ENCODE assay signal across 25 cellular contexts in genomic region chr9:69500925-69501324, GRCh38.
A peak's percentile ranks its signal among the peaks of the same experiment; 100 is the strongest.
DNase-seq lines count a peak whose midpoint lies in the region; ATAC-seq and TF ChIP-seq lines count a peak whose summit lies in the region.
"Had no signal": no experiment of that assay in that cellular context is flagged by ENCODE, and none has a peak within 500 bp of the region (broad histone marks: within the 10 kb centered on the region; RNA-seq: fewer than 3 reads in every experiment).

No MANE protein-coding gene starts in this region.

- peak overlapping the region; percentile 56 for H3K27ac ChIP-seq in left ventricle myocardium inferior (replicated peaks)
- H3K27ac ChIP-seq: A549; BLaER1 treated with 17β-estradiol and CSF1 and Interleukin-3, amounts not matched to agents 10 nM and 100 nM; SJSA1 had no signal

- H3K4me1 ChIP-seq in left ventricle myocardium inferior: peaks cover 5% of the 10 kb centered on the region
- H3K4me1 ChIP-seq: A549 had no signal

- peaks cover 6% of the 10 kb centered on the region for H3K9me3 Mint-ChIP-seq in activated CD4-positive, alpha-beta T cell treated with anti-CD3 and anti-CD28 coated beads, Interleukin-2, amount 10 ng/mL, durations not matched to agents 24 days and 14 days
- H3K9me3 Mint-ChIP-seq: CD4-positive, alpha-beta T cell had no signal

- peaks cover 17% of the 10 kb centered on the region for H3K4me1 Mint-ChIP-seq in activated CD4-positive, alpha-beta T cell treated with anti-CD3 and anti-CD28 coated beads, Interleukin-2, amount 10 ng/mL, durations not matched to agents 24 days and 14 days
- peaks cover 19% of the 10 kb centered on the region for H3K4me1 Mint-ChIP-seq in T-helper 17 cell

- no peaks in the 10 kb centered on the region for H3K9me3 ChIP-seq in T-helper 17 cell (ENCODE audit: control insufficient read depth, low read length, poor library complexity, severe bottlenecking)
- H3K9me3 ChIP-seq in left ventricle myocardium inferior (replicated peaks): no peaks in the 10 kb centered on the region
- H3K9me3 ChIP-seq: A549, SJSA1 had no signal

- peak; percentile 34 for DNase-seq in activated CD4-positive, alpha-beta T cell treated with anti-CD3 and anti-CD28 coated beads, Interleukin-2, amount 10 ng/mL, durations not matched to agents 24 days and 14 days
- DNase-seq in activated CD4-positive, alpha-beta T cell treated with anti-CD3 and anti-CD28 coated beads for 4 hours: no peak
- DNase-seq in T-helper 17 cell (no peak), left ventricle myocardium inferior (no peak), DMS 273 treated with DMSO at 0.1 percent for 48 hours (lab: John Stamatoyannopoulos, UW) (no peak), superior temporal gyrus (ENCODE audit: extremely low spot score) (no peak)
- DNase-seq: AML-193; CD4-positive, alpha-beta T cell; COR-L47; GF-D8; HCEC 1CT; Kasumi-1; NCI-H1092 treated with DMSO at 0.1 percent for 48 hours; NCI-H1436; NCI-H187; NCI-H345; NCI-H524 treated with DMSO at 0.1 percent for 48 hours; NCI-H82; NK-92 treated with Interleukin-12 subunit alpha and Interleukin-12 subunit beta, amount 100 ng/mL, for 24 hours; PC-3 had no signal

- no peaks in the 10 kb centered on the region for H3K36me3 Mint-ChIP-seq in activated CD4-positive, alpha-beta T cell treated with anti-CD3 and anti-CD28 coated beads, Interleukin-2, amount 10 ng/mL, durations not matched to agents 24 days and 14 days (ENCODE audit: low read depth)
- no peaks in the 10 kb centered on the region for H3K36me3 Mint-ChIP-seq in T-helper 17 cell (ENCODE audit: low read depth)

- H3K4me3 ChIP-seq in left ventricle myocardium inferior: no peak overlapping the region
- H3K4me3 ChIP-seq: A549; BLaER1 treated with 17β-estradiol and CSF1 and Interleukin-3, amounts not matched to agents 10 nM and 100 nM; K562; SJSA1 had no signal

- ATAC-seq in T-helper 17 cell (no peak), GM18868 (IDR thresholded peaks at IDR 0.05; ENCODE audit: unreplicated experiment) (no peak)
- ATAC-seq: A549, K562, PC-3 had no signal

- H3K36me3 ChIP-seq in left ventricle myocardium inferior: no peaks in the 10 kb centered on the region
- H3K36me3 ChIP-seq: BLaER1 treated with 17β-estradiol and CSF1 and Interleukin-3, amounts not matched to agents 10 nM and 100 nM; SJSA1 had no signal

- intact Hi-C loops in activated CD4-positive, alpha-beta T cell treated with anti-CD3 and anti-CD28 coated beads, Interleukin-2, amount 10 ng/mL, durations not matched to agents 24 days and 14 days (cut with micrococcal nuclease): no loop called here
- intact Hi-C loops in left ventricle myocardium inferior (cut with micrococcal nuclease): no loop called here

- H3K4me3 Mint-ChIP-seq in activated CD4-positive, alpha-beta T cell treated with anti-CD3 and anti-CD28 coated beads, Interleukin-2, amount 10 ng/mL, durations not matched to agents 24 days and 14 days: no peak overlapping the region
- no peak overlapping the region for H3K4me3 Mint-ChIP-seq in T-helper 17 cell
- H3K4me3 Mint-ChIP-seq: CD4-positive, alpha-beta T cell had no signal

- TF ChIP-seq CTCF in left ventricle myocardium inferior (IDR thresholded peaks at IDR 0.05; ENCODE audit: borderline replicate concordance): no peak

- no peaks in the 10 kb centered on the region for H3K27me3 ChIP-seq in left ventricle myocardium inferior (ENCODE audit: low read depth)
- H3K27me3 ChIP-seq: BLaER1 treated with 17β-estradiol and CSF1 and Interleukin-3, amounts not matched to agents 10 nM and 100 nM; SJSA1 had no signal

- no peak overlapping the region for H3K27ac Mint-ChIP-seq in activated CD4-positive, alpha-beta T cell treated with anti-CD3 and anti-CD28 coated beads, Interleukin-2, amount 10 ng/mL, durations not matched to agents 24 days and 14 days
- peak overlapping the region; percentile 91 for H3K27ac Mint-ChIP-seq in T-helper 17 cell
- H3K27ac Mint-ChIP-seq: CD4-positive, alpha-beta T cell had no signal

- H3K27me3 Mint-ChIP-seq in activated CD4-positive, alpha-beta T cell treated with anti-CD3 and anti-CD28 coated beads, Interleukin-2, amount 10 ng/mL, durations not matched to agents 24 days and 14 days: no peaks in the 10 kb centered on the region
- no peaks in the 10 kb centered on the region for H3K27me3 Mint-ChIP-seq in T-helper 17 cell
- H3K27me3 Mint-ChIP-seq: CD4-positive, alpha-beta T cell had no signal
